Comparison of ENCODE assay signal across 8 cellular contexts in genomic region chr12:51819851-51820720, GRCh38. TPM values are rescaled to one million over a fixed set of nuclear protein-coding genes. Genes with fewer than 3 reads are reported as not detected.
DNase-seq lines count a peak whose midpoint lies in the region; ATAC-seq and TF ChIP-seq lines count a peak whose summit lies in the region.

No MANE protein-coding gene starts in this region.

- H3K79me2 ChIP-seq in OCI-LY1 (ENCODE audit: insufficient read depth, low read length) = no peaks in the 10 kb centered on the region
- peaks cover 9% of the 10 kb centered on the region for H3K79me2 ChIP-seq in neural progenitor cell (ENCODE audit: low read depth)

- H3K27me3 ChIP-seq in OCI-LY1 (ENCODE audit: insufficient read depth, low read length) (no peaks in the 10 kb centered on the region; the same call in 1 of the 2 replicates), endodermal cell (ENCODE audit: control insufficient read depth, insufficient read depth, low read length, poor library complexity, severe bottlenecking) (peaks cover 29% of the 10 kb centered on the region), neural progenitor cell (peaks cover 29% of the 10 kb centered on the region)

- H3K27ac Mint-ChIP-seq in endodermal cell (no peak overlapping the region), neural progenitor cell (no peak overlapping the region)

- no peaks in the 10 kb centered on the region for H3K36me3 Mint-ChIP-seq in activated T-cell treated with anti-CD3 and anti-CD28 coated beads, Interleukin-2, amount 50 U/mL, for 4 hours (ENCODE audit: insufficient read depth)
- H3K36me3 Mint-ChIP-seq in endodermal cell (ENCODE audit: low read depth) (no peaks in the 10 kb centered on the region), neural progenitor cell (peaks cover 22% of the 10 kb centered on the region)

- no peak overlapping the region for H2AFZ ChIP-seq in OCI-LY1 (ENCODE audit: low read length)
- no peak overlapping the region for H2AFZ ChIP-seq in neural progenitor cell (replicated peaks)

- 34 to 68% methylated on average over 23 to 49 of the region's 49 CpGs for WGBS in endodermal cell (ENCODE audit: insufficient coverage in 1 of 2, insufficient read length in 1 of 2), 2 experiments

- H3F3A ChIP-seq in OCI-LY1 (ENCODE audit: insufficient read depth, low read length) = no peaks in the 10 kb centered on the region
- H3F3A ChIP-seq in neural progenitor cell (ENCODE audit: low read depth) = peaks cover 55% of the 10 kb centered on the region

- H3K36me3 ChIP-seq in OCI-LY1 (ENCODE audit: insufficient read depth, low read length) (no peaks in the 10 kb centered on the region), endodermal cell (ENCODE audit: control insufficient read depth, insufficient read depth, low read length) (no peaks in the 10 kb centered on the region), neural progenitor cell (no peaks in the 10 kb centered on the region)

- H3K4me3 ChIP-seq in OCI-LY1 (ENCODE audit: low read depth, low read length, poor library complexity, severe bottlenecking) (peak overlapping the region; percentile 31), endodermal cell (ENCODE audit: low read length) (peak overlapping the region; percentile 53), neural progenitor cell (peak overlapping the region; percentile 52)

- peak; percentile 59 to 60 for ATAC-seq in activated T-cell treated with anti-CD3 and anti-CD28 coated beads, Interleukin-2, amount 50 U/mL, for 4 hours
- no peak for ATAC-seq in GM21423 (IDR thresholded peaks at IDR 0.05; ENCODE audit: unreplicated experiment)
- no peak for ATAC-seq in GM21576 (IDR thresholded peaks at IDR 0.05; ENCODE audit: unreplicated experiment)
- ATAC-seq in GM21390 (IDR thresholded peaks at IDR 0.05; ENCODE audit: unreplicated experiment) = no peak

- H3K4me2 ChIP-seq in OCI-LY1 (ENCODE audit: low read length) = peak overlapping the region; percentile 41; the same call in 1 of the 2 replicates
- H3K4me2 ChIP-seq in neural progenitor cell = peak overlapping the region; percentile 88

- H3K9me3 ChIP-seq in OCI-LY1 (ENCODE audit: low read length) (no peaks in the 10 kb centered on the region), endodermal cell (ENCODE audit: control insufficient read depth, low read length) (no peaks in the 10 kb centered on the region), neural progenitor cell (ENCODE audit: low read depth) (no peaks in the 10 kb centered on the region)

- no peaks in the 10 kb centered on the region for H3K9me3 Mint-ChIP-seq in activated T-cell treated with anti-CD3 and anti-CD28 coated beads, Interleukin-2, amount 50 U/mL, for 4 hours
- H3K9me3 Mint-ChIP-seq in endodermal cell (no peaks in the 10 kb centered on the region), neural progenitor cell (no peaks in the 10 kb centered on the region)

- H3K9me2 ChIP-seq in OCI-LY1 (ENCODE audit: low read depth, low read length) = no peaks in the 10 kb centered on the region

- H3K9ac ChIP-seq in OCI-LY1 (ENCODE audit: low read length) (no peak overlapping the region), endodermal cell (ENCODE audit: extremely low read depth, low read length, poor library complexity, severe bottlenecking) (no peak overlapping the region), neural progenitor cell (no peak overlapping the region)

- no peak overlapping the region for H3K27ac ChIP-seq in OCI-LY1 (ENCODE audit: low read depth, low read length, poor library complexity, severe bottlenecking)
- H3K27ac ChIP-seq in endodermal cell (ENCODE audit: low read depth, low read length) = no peak overlapping the region
- H3K27ac ChIP-seq in neural progenitor cell = no peak overlapping the region

- H4K20me1 ChIP-seq in OCI-LY1 (ENCODE audit: insufficient read depth, low read length) = no peaks in the 10 kb centered on the region
- H4K20me1 ChIP-seq in neural progenitor cell (ENCODE audit: low read depth) = peaks cover 64% of the 10 kb centered on the region

- H3K4me1 Mint-ChIP-seq in activated T-cell treated with anti-CD3 and anti-CD28 coated beads, Interleukin-2, amount 50 U/mL, for 4 hours (ENCODE audit: low read depth) = peaks cover 19% of the 10 kb centered on the region
- H3K4me1 Mint-ChIP-seq in endodermal cell = peaks cover 5% of the 10 kb centered on the region
- H3K4me1 Mint-ChIP-seq in neural progenitor cell = peaks cover 22% of the 10 kb centered on the region

- TF ChIP-seq CTCF in OCI-LY1 (IDR thresholded peaks at IDR 0.05; ENCODE audit: low read length) = no peak
- TF ChIP-seq CTCF in endodermal cell (conservative IDR thresholded peaks at IDR 0.05) = no peak
- TF ChIP-seq CTCF in neural progenitor cell (IDR thresholded peaks at IDR 0.05) = no peak

- H3K4me1 ChIP-seq in OCI-LY1 (ENCODE audit: insufficient read depth, low read length, severe bottlenecking) (no peaks in the 10 kb centered on the region), endodermal cell (ENCODE audit: control insufficient read depth, insufficient read depth, low read length) (no peaks in the 10 kb centered on the region), neural progenitor cell (no peaks in the 10 kb centered on the region)

- no peak for DNase-seq in activated T-cell treated with anti-CD3 and anti-CD28 coated beads, Interleukin-2, amount 50 U/mL, for 4 hours
- DNase-seq in activated T-cell treated with anti-CD3 and anti-CD28 coated beads, Interleukin-2, amount 50 U/mL, for 48 hours = no peak
- DNase-seq in endodermal cell = no peak
- DNase-seq in neural progenitor cell (ENCODE audit: low spot score) = peak; percentile 24

- peaks cover 9% of the 10 kb centered on the region for H3K27me3 Mint-ChIP-seq in activated T-cell treated with anti-CD3 and anti-CD28 coated beads, Interleukin-2, amount 50 U/mL, for 4 hours (ENCODE audit: low read depth)
- H3K27me3 Mint-ChIP-seq in endodermal cell (ENCODE audit: insufficient read depth) (peaks cover 53% of the 10 kb centered on the region), neural progenitor cell (ENCODE audit: insufficient read depth, low read depth) (peaks cover 19% of the 10 kb centered on the region)

- H3K4me3 Mint-ChIP-seq in activated T-cell treated with anti-CD3 and anti-CD28 coated beads, Interleukin-2, amount 50 U/mL, for 4 hours = peak overlapping the region; percentile 61
- peak overlapping the region; percentile 61 for H3K4me3 Mint-ChIP-seq in endodermal cell
- H3K4me3 Mint-ChIP-seq in neural progenitor cell = no peak overlapping the region

RNA-seq across cellular contexts. Expression of gene FIGNL2, which starts 28.4 kb away (rescaled TPM):
- total RNA-seq in activated T-cell treated with anti-CD3 and anti-CD28 coated beads, Interleukin-2, amount 50 U/mL, for 4 hours = under 1 TPM; 0.54 to 0.69 (median 0.58) TPM
- total RNA-seq in endodermal cell = 10 to 100 TPM; 10.5 to 17.7 TPM
- 24.4 TPM for polyA plus RNA-seq in endodermal cell (2013, experiment 1 of 2)
- polyA plus RNA-seq in endodermal cell (2013, experiment 2 of 2) = 22.8 TPM
- total RNA-seq in neural progenitor cell (ENCODE audit: low replicate concordance) = 9.3 and 25.1 TPM in 2 replicates

Comparison
In these comparisons a context has a peak if more than half of its experiments do, and no peak if none do; other contexts are left out.
1. ATAC-seq: peak in activated T-cell treated with anti-CD3 and anti-CD28 coated beads, Interleukin-2, amount 50 U/mL, for 4 hours (2 of 2); none in GM21423 (single experiment), GM21576 (single experiment) and GM21390 (single experiment).
2. Peak in every context shown above with its lines, with median percentiles within 50 percentile points of each other: H3K4me3 ChIP-seq.